Comparison of ENCODE assay signal across 8 cellular contexts in genomic region chr12:120688527-120689071, GRCh38. TPM values are rescaled to one million over a fixed set of nuclear protein-coding genes. Genes with fewer than 3 reads are reported as not detected.
DNase-seq lines count a peak whose midpoint lies in the region; ATAC-seq and TF ChIP-seq lines count a peak whose summit lies in the region.

No MANE protein-coding gene starts in this region.

- peak overlapping the region; percentile 89 for H3K4me3 Mint-ChIP-seq in endodermal cell
- peak overlapping the region; percentile 94 for H3K4me3 Mint-ChIP-seq in neural progenitor cell

- H3K4me3 ChIP-seq in PC-9 (peak overlapping the region; percentile 82), endodermal cell (ENCODE audit: low read length) (peak overlapping the region; percentile 93), neural progenitor cell (peak overlapping the region; percentile 91)

- H3K27ac Mint-ChIP-seq in endodermal cell (peak overlapping the region; percentile 60), neural progenitor cell (peak overlapping the region; percentile 6)

- ATAC-seq in GM18868 (IDR thresholded peaks at IDR 0.05; ENCODE audit: unreplicated experiment) (no peak), HG03571 (IDR thresholded peaks at IDR 0.05; ENCODE audit: unreplicated experiment) (no peak)

- peak overlapping the region; percentile 93 for H3K4me2 ChIP-seq in PC-9
- peak overlapping the region; percentile 99 for H3K4me2 ChIP-seq in neural progenitor cell

- intact Hi-C loops in PC-9 (cut with micrococcal nuclease; ENCODE audit: unreplicated experiment): no loop called here

- CTCF ChIA-PET in PC-9 (lab: Charles Lee): no interaction called here

- H3K4me1 ChIP-seq in PC-9 (replicated peaks; ENCODE audit: insufficient read depth): peaks cover 29% of the 10 kb centered on the region
- no peaks in the 10 kb centered on the region for H3K4me1 ChIP-seq in endodermal cell (ENCODE audit: control insufficient read depth, insufficient read depth, low read length)
- peaks cover 27% of the 10 kb centered on the region for H3K4me1 ChIP-seq in neural progenitor cell

- WGBS in endodermal cell (ENCODE audit: insufficient coverage in 1 of 2, insufficient read length in 1 of 2), 2 experiments: 10 to 33% methylated on average over 2 to 6 of the region's 6 CpGs

- peak overlapping the region; percentile 77 for H3K9ac ChIP-seq in endodermal cell (ENCODE audit: extremely low read depth, low read length, poor library complexity, severe bottlenecking)
- H3K9ac ChIP-seq in neural progenitor cell: peak overlapping the region; percentile 75

- no peaks in the 10 kb centered on the region for H3K27me3 ChIP-seq in PC-9 (ENCODE audit: insufficient read depth, low read depth)
- no peaks in the 10 kb centered on the region for H3K27me3 ChIP-seq in endodermal cell (ENCODE audit: control insufficient read depth, insufficient read depth, low read length, poor library complexity, severe bottlenecking)
- no peaks in the 10 kb centered on the region for H3K27me3 ChIP-seq in neural progenitor cell

- H3K4me1 Mint-ChIP-seq in endodermal cell (peaks cover 42% of the 10 kb centered on the region), neural progenitor cell (peaks cover 55% of the 10 kb centered on the region)

- no peak for TF ChIP-seq CTCF in PC-9 (conservative IDR thresholded peaks at IDR 0.05)
- no peak for TF ChIP-seq CTCF in endodermal cell (conservative IDR thresholded peaks at IDR 0.05)
- TF ChIP-seq CTCF in neural progenitor cell (IDR thresholded peaks at IDR 0.05): no peak

- H3F3A ChIP-seq in PC-9 (ENCODE audit: insufficient read depth, low read depth): peaks cover 6% of the 10 kb centered on the region; the same call in 1 of the 2 replicates
- H3F3A ChIP-seq in neural progenitor cell (ENCODE audit: low read depth): peaks cover 33% of the 10 kb centered on the region

- H3K27me3 Mint-ChIP-seq in endodermal cell (ENCODE audit: insufficient read depth) (no peaks in the 10 kb centered on the region), neural progenitor cell (ENCODE audit: insufficient read depth, low read depth) (peaks cover 7% of the 10 kb centered on the region)

- peaks cover 41% of the 10 kb centered on the region for H4K20me1 ChIP-seq in PC-9 (ENCODE audit: insufficient read depth)
- H4K20me1 ChIP-seq in neural progenitor cell (ENCODE audit: low read depth): peaks cover 62% of the 10 kb centered on the region

- no peaks in the 10 kb centered on the region for H3K36me3 ChIP-seq in PC-9 (ENCODE audit: low read depth)
- H3K36me3 ChIP-seq in endodermal cell (ENCODE audit: control insufficient read depth, insufficient read depth, low read length): peaks cover 11% of the 10 kb centered on the region
- no peaks in the 10 kb centered on the region for H3K36me3 ChIP-seq in neural progenitor cell

- H3K9me2 ChIP-seq in PC-9 (ENCODE audit: insufficient read depth): no peaks in the 10 kb centered on the region

- H3K27ac ChIP-seq in PC-9 (no peak overlapping the region), endodermal cell (ENCODE audit: low read depth, low read length) (no peak overlapping the region), neural progenitor cell (no peak overlapping the region)

- POLR2A ChIA-PET in PC-9 (lab: Charles Lee; ENCODE audit: unreplicated experiment): no interaction called here

- H3K79me2 ChIP-seq in PC-9 (ENCODE audit: low read depth) (peaks cover 59% of the 10 kb centered on the region), neural progenitor cell (ENCODE audit: low read depth) (peaks cover 63% of the 10 kb centered on the region)

- no peak overlapping the region for H2AFZ ChIP-seq in PC-9
- no peak overlapping the region for H2AFZ ChIP-seq in neural progenitor cell (replicated peaks)

- H3K36me3 Mint-ChIP-seq in endodermal cell (ENCODE audit: low read depth): peaks cover 9% of the 10 kb centered on the region
- H3K36me3 Mint-ChIP-seq in neural progenitor cell: no peaks in the 10 kb centered on the region

- BruUV-seq in PC-9 (replicated peaks; lab: Mats Ljungman, UMichigan): no TSS peak

- DNase-seq in NCI-H510A treated with DMSO at 0.1 percent for 48 hours (lab: John Stamatoyannopoulos, UW): peak; percentile 65
- no peak for DNase-seq in NCI-H510A (lab: John Stamatoyannopoulos, UW)
- no peak for DNase-seq in PC-9
- no peak for DNase-seq in endodermal cell
- DNase-seq in neural progenitor cell (ENCODE audit: low spot score): no peak
- no peak for DNase-seq in NCI-H446 treated with DMSO at 0.1 percent for 48 hours (lab: John Stamatoyannopoulos, UW)

- H3K9me3 Mint-ChIP-seq in endodermal cell (no peaks in the 10 kb centered on the region), neural progenitor cell (no peaks in the 10 kb centered on the region)

- no peaks in the 10 kb centered on the region for H3K9me3 ChIP-seq in PC-9 (ENCODE audit: insufficient read depth, low read depth)
- H3K9me3 ChIP-seq in endodermal cell (ENCODE audit: control insufficient read depth, low read length): no peaks in the 10 kb centered on the region
- H3K9me3 ChIP-seq in neural progenitor cell (ENCODE audit: low read depth): no peaks in the 10 kb centered on the region

RNA-seq across cellular contexts. Expression of gene MLEC, which starts 1.6 kb away (rescaled TPM):
- total RNA-seq in PC-9 (2021) (110 and 131 TPM in 2 replicates), endodermal cell (100 to 1,000 TPM; 188 to 195 TPM), neural progenitor cell (ENCODE audit: low replicate concordance) (94.7 and 100 TPM in 2 replicates)
- 74.9 TPM for polyA plus RNA-seq in endodermal cell (2013, experiment 1 of 2)
- 85.2 TPM for polyA plus RNA-seq in endodermal cell (2013, experiment 2 of 2)

RNA-seq across cellular contexts. Expression of gene UNC119B, which starts 21.7 kb away (rescaled TPM):
- 25.9 and 30.2 TPM in 2 replicates for total RNA-seq in PC-9 (2021)
- 10 to 100 TPM; 52.8 to 60.7 TPM for total RNA-seq in endodermal cell
- polyA plus RNA-seq in endodermal cell (2013, experiment 1 of 2): 51.5 TPM
- polyA plus RNA-seq in endodermal cell (2013, experiment 2 of 2): 48.1 TPM
- 58.4 and 58.9 TPM in 2 replicates for total RNA-seq in neural progenitor cell (ENCODE audit: low replicate concordance)

RNA-seq across cellular contexts. Expression of gene ACADS, which starts 37.0 kb away (rescaled TPM):
- 8.2 and 14.2 TPM in 2 replicates for total RNA-seq in PC-9 (2021)
- total RNA-seq in endodermal cell: 1 to 10 TPM; 8.0 to 9.2 TPM
- polyA plus RNA-seq in endodermal cell (2013, experiment 1 of 2): 6.9 TPM
- 5.5 TPM for polyA plus RNA-seq in endodermal cell (2013, experiment 2 of 2)
- 0.88 and 4.2 TPM in 2 replicates for total RNA-seq in neural progenitor cell (ENCODE audit: low replicate concordance)

RNA-seq across cellular contexts. Expression of gene CABP1, which starts 48.2 kb away (rescaled TPM):
- total RNA-seq in PC-9 (2021) (not detected in 2 replicates), endodermal cell (under 1 TPM; 0.29 to 0.86 TPM), neural progenitor cell (ENCODE audit: low replicate concordance) (0.47 and 1.6 TPM in 2 replicates)
- polyA plus RNA-seq in endodermal cell (2013, experiment 1 of 2): 0.93 TPM
- 1.2 TPM for polyA plus RNA-seq in endodermal cell (2013, experiment 2 of 2)
